ENCODE assay signal across 8 cellular contexts in the genomic region with DNA sequence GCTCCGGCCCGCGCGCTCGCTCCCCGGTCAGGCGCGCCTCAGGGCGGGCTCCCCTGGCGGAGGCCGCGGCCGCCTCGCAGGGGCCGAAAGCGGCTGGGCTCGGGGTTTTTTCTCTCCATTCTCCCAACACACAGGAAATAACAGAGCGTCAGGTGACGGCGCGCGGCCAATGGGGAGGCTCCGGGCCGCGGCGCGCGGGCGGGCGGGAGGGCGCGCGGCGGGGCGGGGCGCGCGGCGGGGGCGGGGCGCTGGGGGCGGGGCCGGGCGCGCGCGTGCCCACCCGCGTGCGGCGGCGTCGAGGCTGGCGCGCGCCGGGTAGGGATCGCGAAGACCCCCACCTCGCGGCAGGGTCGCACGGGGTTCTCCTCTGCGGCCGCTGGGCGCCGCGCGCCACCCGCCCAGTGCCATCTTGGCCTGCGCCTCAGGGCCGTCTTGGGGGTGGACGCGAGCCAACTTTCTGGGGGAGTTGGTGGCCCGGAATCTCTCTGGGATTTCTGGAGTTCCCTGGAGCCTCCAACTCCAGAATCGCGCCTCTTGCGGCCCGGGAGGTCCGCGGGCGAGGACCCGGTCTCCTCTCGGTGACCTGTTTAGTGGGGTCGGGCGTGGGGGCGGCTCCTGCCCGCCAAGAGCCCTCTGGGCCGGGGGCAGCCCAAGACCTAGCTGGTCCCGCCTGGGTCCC. TPM values are rescaled to one million over a fixed set of nuclear protein-coding genes. Genes with fewer than 3 reads are reported as not detected.
DNase-seq lines count a peak whose midpoint lies in the region; ATAC-seq and FAIRE-seq lines count a peak whose summit lies in the region.

A gene (minus strand): TSS at position 142 of the 679 bp plus-strand sequence. CDS start 55,348 bp downstream, outside the sequence.

- H3K9me3 ChIP-seq in naive thymus-derived CD4-positive, alpha-beta T cell (ENCODE audit: control insufficient read depth in 2 of 3, low read length in 3 of 3) = no peaks in the 10 kb centered on the region

- no peak for FAIRE-seq in HTR-8/SVneo (lab: Jason Lieb, UNC)
- no peak for FAIRE-seq in RCC 7860 (lab: Jason Lieb, UNC)

- H3K27ac ChIP-seq in naive thymus-derived CD4-positive, alpha-beta T cell (ENCODE audit: low read depth, low read length) = peak within 1 kb of the TSS; percentile 97

- no peaks in the 10 kb centered on the region for H3K27me3 Mint-ChIP-seq in activated T-helper 1 cell treated with anti-CD3 and anti-CD28 coated beads, Interleukin-12 subunit alpha, Interleukin-12 subunit beta, Interleukin-2, Interleukin-4 antibody, amounts not matched to agents 30 ng/mL and 10 ng/mL and 1 ng/mL, durations not matched to agents 14 hours and 24 hours and 36 hours (ENCODE audit: insufficient read depth)
- no peaks in the 10 kb centered on the region for H3K27me3 Mint-ChIP-seq in naive thymus-derived CD4-positive, alpha-beta T cell
- no peaks in the 10 kb centered on the region for H3K27me3 Mint-ChIP-seq in stimulated activated memory B cell treated with anti-CD40 and anti-IgM and Interleukin-4, amounts not matched to agents 10 μg/mL and 1 μg/mL and 100 μg/mL, for 72 hours

- peak within 1 kb of the TSS; percentile 86 for H3K4me3 ChIP-seq in naive thymus-derived CD4-positive, alpha-beta T cell (ENCODE audit: low read length)

- H3K27ac Mint-ChIP-seq in activated T-helper 1 cell treated with anti-CD3 and anti-CD28 coated beads, Interleukin-12 subunit alpha, Interleukin-12 subunit beta, Interleukin-2, Interleukin-4 antibody, amounts not matched to agents 30 ng/mL and 10 ng/mL and 1 ng/mL, durations not matched to agents 14 hours and 24 hours and 36 hours = peak within 1 kb of the TSS; percentile 87
- peak within 1 kb of the TSS; percentile 79 to 95 (median 88) for H3K27ac Mint-ChIP-seq in naive thymus-derived CD4-positive, alpha-beta T cell
- peak within 1 kb of the TSS; percentile 67 for H3K27ac Mint-ChIP-seq in stimulated activated memory B cell treated with anti-CD40 and anti-IgM and Interleukin-4, amounts not matched to agents 10 μg/mL and 1 μg/mL and 100 μg/mL, for 72 hours

- H3K4me1 ChIP-seq in naive thymus-derived CD4-positive, alpha-beta T cell (ENCODE audit: control insufficient read depth in 2 of 2, insufficient read depth in 2 of 2, low read length in 2 of 2) = peaks cover 20 to 21% of the 10 kb centered on the region in 2 donors

- POLR2A ChIA-PET in naive thymus-derived CD4-positive, alpha-beta T cell (lab: Charles Lee) = interaction anchor here (0.9 to 1.1 kb wide), 3 partner anchors 9 to 343 kb away, joined by 3 to 5 read pairs (median 3); no protein-coding TSS in a partner anchor

- CTCF ChIA-PET in naive thymus-derived CD4-positive, alpha-beta T cell (lab: Charles Lee) = interaction anchor here (1.0 kb wide), 1 partner anchor 42 kb away, joined by 3 read pairs; no protein-coding TSS in a partner anchor

- H3K9me3 Mint-ChIP-seq in activated T-helper 1 cell treated with anti-CD3 and anti-CD28 coated beads, Interleukin-12 subunit alpha, Interleukin-12 subunit beta, Interleukin-2, Interleukin-4 antibody, amounts not matched to agents 30 ng/mL and 10 ng/mL and 1 ng/mL, durations not matched to agents 14 hours and 24 hours and 36 hours = no peaks in the 10 kb centered on the region
- no peaks in the 10 kb centered on the region for H3K9me3 Mint-ChIP-seq in naive thymus-derived CD4-positive, alpha-beta T cell
- H3K9me3 Mint-ChIP-seq in stimulated activated memory B cell treated with anti-CD40 and anti-IgM and Interleukin-4, amounts not matched to agents 10 μg/mL and 1 μg/mL and 100 μg/mL, for 72 hours = no peaks in the 10 kb centered on the region

- peaks cover 26% of the 10 kb centered on the region for H3K4me1 Mint-ChIP-seq in activated T-helper 1 cell treated with anti-CD3 and anti-CD28 coated beads, Interleukin-12 subunit alpha, Interleukin-12 subunit beta, Interleukin-2, Interleukin-4 antibody, amounts not matched to agents 30 ng/mL and 10 ng/mL and 1 ng/mL, durations not matched to agents 14 hours and 24 hours and 36 hours (ENCODE audit: low read depth)
- H3K4me1 Mint-ChIP-seq in naive thymus-derived CD4-positive, alpha-beta T cell = peaks cover 25 to 45% (median 33%) of the 10 kb centered on the region in 7 donors
- H3K4me1 Mint-ChIP-seq in stimulated activated memory B cell treated with anti-CD40 and anti-IgM and Interleukin-4, amounts not matched to agents 10 μg/mL and 1 μg/mL and 100 μg/mL, for 72 hours = peaks cover 19% of the 10 kb centered on the region

- H3K4me3 Mint-ChIP-seq in activated T-helper 1 cell treated with anti-CD3 and anti-CD28 coated beads, Interleukin-12 subunit alpha, Interleukin-12 subunit beta, Interleukin-2, Interleukin-4 antibody, amounts not matched to agents 30 ng/mL and 10 ng/mL and 1 ng/mL, durations not matched to agents 14 hours and 24 hours and 36 hours = peak within 1 kb of the TSS; percentile 90
- peak within 1 kb of the TSS; percentile 86 to 98 (median 92) for H3K4me3 Mint-ChIP-seq in naive thymus-derived CD4-positive, alpha-beta T cell
- H3K4me3 Mint-ChIP-seq in stimulated activated memory B cell treated with anti-CD40 and anti-IgM and Interleukin-4, amounts not matched to agents 10 μg/mL and 1 μg/mL and 100 μg/mL, for 72 hours = peak within 1 kb of the TSS; percentile 84

- DNase-seq in COLO829 (ENCODE audit: low spot score) (peak; percentile 91), HTR-8/SVneo (ENCODE audit: insufficient read length, low spot score) (peak; percentile 88), RCC 7860 (ENCODE audit: low spot score) (peak; percentile 38), fibroblast of gingiva (ENCODE audit: low read depth) (peak; percentile 56)
- peak; percentile 73 for DNase-seq in activated T-helper 1 cell treated with anti-CD3 and anti-CD28 coated beads, Interleukin-12 subunit alpha, Interleukin-12 subunit beta, Interleukin-2, Interleukin-4 antibody, amounts not matched to agents 30 ng/mL and 10 ng/mL and 1 ng/mL, durations not matched to agents 14 hours and 24 hours and 36 hours (ENCODE audit: low spot score)
- DNase-seq in naive thymus-derived CD4-positive, alpha-beta T cell = peak; percentile 68 to 81 (median 77)

- ATAC-seq in GM19463 (IDR thresholded peaks at IDR 0.05; ENCODE audit: unreplicated experiment) = peak; percentile 74
- ATAC-seq in naive thymus-derived CD4-positive, alpha-beta T cell = peak; percentile 93
- ATAC-seq in stimulated activated memory B cell treated with anti-CD40 and anti-IgM and Interleukin-4, amounts not matched to agents 10 μg/mL and 1 μg/mL and 100 μg/mL, for 72 hours = peak; percentile 91

- no peaks in the 10 kb centered on the region for H3K27me3 ChIP-seq in naive thymus-derived CD4-positive, alpha-beta T cell (ENCODE audit: control insufficient read depth in 2 of 2, insufficient read depth in 2 of 2, low read length in 2 of 2)

- peaks cover 0 to 4% (median 0%) of the 10 kb centered on the region in 3 experiments for H3K36me3 ChIP-seq in naive thymus-derived CD4-positive, alpha-beta T cell (ENCODE audit: control insufficient read depth in 2 of 3, insufficient read depth in 3 of 3, low read length in 3 of 3)

- peaks cover 19% of the 10 kb centered on the region for H3K36me3 Mint-ChIP-seq in activated T-helper 1 cell treated with anti-CD3 and anti-CD28 coated beads, Interleukin-12 subunit alpha, Interleukin-12 subunit beta, Interleukin-2, Interleukin-4 antibody, amounts not matched to agents 30 ng/mL and 10 ng/mL and 1 ng/mL, durations not matched to agents 14 hours and 24 hours and 36 hours (ENCODE audit: low read depth)
- no peaks in the 10 kb centered on the region for H3K36me3 Mint-ChIP-seq in naive thymus-derived CD4-positive, alpha-beta T cell
- no peaks in the 10 kb centered on the region for H3K36me3 Mint-ChIP-seq in stimulated activated memory B cell treated with anti-CD40 and anti-IgM and Interleukin-4, amounts not matched to agents 10 μg/mL and 1 μg/mL and 100 μg/mL, for 72 hours

- intact Hi-C loops in activated T-helper 1 cell treated with anti-CD3 and anti-CD28 coated beads, Interleukin-12 subunit alpha, Interleukin-12 subunit beta, Interleukin-2, Interleukin-4 antibody, amounts not matched to agents 30 ng/mL and 10 ng/mL and 1 ng/mL, durations not matched to agents 14 hours and 24 hours and 36 hours (cut with micrococcal nuclease) = no loop called here
- intact Hi-C loops in naive thymus-derived CD4-positive, alpha-beta T cell (cut with micrococcal nuclease) = no loop called here

RNA-seq across cellular contexts. Expression of the gene that starts here (rescaled TPM):
- total RNA-seq in activated T-helper 1 cell treated with anti-CD3 and anti-CD28 coated beads, Interleukin-12 subunit alpha, Interleukin-12 subunit beta, Interleukin-2, Interleukin-4 antibody, amounts not matched to agents 30 ng/mL and 10 ng/mL and 1 ng/mL, durations not matched to agents 14 hours and 24 hours and 36 hours = 82.9 and 83.9 TPM in 2 replicates
- 10 to 100 TPM; 63.6 to 97.2 (median 78.1) TPM for total RNA-seq in naive thymus-derived CD4-positive, alpha-beta T cell
- polyA plus RNA-seq in naive thymus-derived CD4-positive, alpha-beta T cell = 1 to 10 TPM; 3.3 to 3.8 TPM

Comparison
In these comparisons a context has a peak if more than half of its experiments do, and no peak if none do; other contexts are left out.
1. Peak in every context shown above with its lines: DNase-seq, ATAC-seq, H3K4me3 ChIP-seq and H3K27ac ChIP-seq.
2. DNase-seq: peak in every context shown above with its lines; median percentile 91 in COLO829; 88 in HTR-8/SVneo; 77 in naive thymus-derived CD4-positive, alpha-beta T cell; 73 in activated T-helper 1 cell treated with anti-CD3 and anti-CD28 coated beads, Interleukin-12 subunit alpha, Interleukin-12 subunit beta, Interleukin-2, Interleukin-4 antibody, amounts not matched to agents 30 ng/mL and 10 ng/mL and 1 ng/mL, durations not matched to agents 14 hours and 24 hours and 36 hours; 56 in fibroblast of gingiva; 38 in RCC 7860.